Comparison of ENCODE assay signal across 22 cellular contexts in the genomic region with DNA sequence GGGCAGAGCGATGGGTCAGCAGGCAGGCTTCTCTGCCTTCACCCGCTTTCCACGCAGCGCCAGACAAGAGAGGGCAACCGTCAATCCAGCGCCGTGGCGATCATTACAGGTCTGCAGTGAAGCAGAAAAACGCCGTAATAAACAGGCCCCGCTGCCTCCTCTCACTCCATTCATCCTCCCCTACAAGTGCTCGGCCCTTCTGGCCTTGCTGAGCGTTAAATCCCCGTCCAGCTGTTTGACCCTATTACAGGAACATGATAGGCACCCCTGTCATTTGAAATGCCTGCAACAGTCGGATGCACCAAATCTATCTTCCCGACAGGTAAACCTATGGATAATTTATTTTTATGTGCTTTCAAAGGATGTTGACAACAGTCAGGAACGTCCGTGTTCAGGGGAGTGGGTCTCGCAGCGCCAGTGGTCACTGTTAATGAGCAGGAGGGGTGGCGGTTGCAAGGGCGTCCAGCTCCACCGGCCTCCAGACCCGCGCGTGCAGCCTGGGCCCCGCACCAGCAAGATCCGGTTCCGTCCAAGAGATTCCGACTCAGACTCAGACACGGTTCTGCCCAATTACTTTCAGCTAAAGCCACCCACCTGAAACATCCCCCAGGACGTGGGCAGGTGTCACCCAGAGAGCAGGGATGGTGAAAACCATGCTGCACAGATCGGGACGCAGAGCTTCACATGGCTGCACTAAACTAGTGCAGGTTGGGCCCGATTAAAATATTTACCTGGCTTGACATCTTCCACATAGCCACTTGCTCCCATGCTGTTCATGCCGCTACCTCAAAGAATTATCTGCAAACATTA.
"Had no signal": no experiment of that assay in that cellular context is flagged by ENCODE, and none has a peak within 500 bp of the region (broad histone marks: within the 10 kb centered on the region; RNA-seq: fewer than 3 reads in every experiment).

No MANE protein-coding gene starts in this region.

- H3K36me3 Mint-ChIP-seq: IgD-negative memory B cell had no signal

- H3K9me3 ChIP-seq: SK-N-SH had no signal

- H3K9ac ChIP-seq: KMS-11, SK-N-SH had no signal

- H3K4me3 ChIP-seq: K562 had no signal

- H3K4me2 ChIP-seq: KMS-11, SK-N-SH had no signal

- H3K27me3 Mint-ChIP-seq: IgD-negative memory B cell had no signal

- H3K4me1 Mint-ChIP-seq: IgD-negative memory B cell had no signal

- H3K27ac Mint-ChIP-seq: IgD-negative memory B cell had no signal

- DNase-seq: Kasumi-1, MM.1S, NCI-H1092 treated with DMSO at 0.1 percent for 48 hours, NCI-H1436, NCI-H187, NCI-H2029, NCI-H2081 treated with DMSO at 0.1 percent for 48 hours, NCI-H2171, NCI-H226, NCI-H446, NCI-H510A treated with DMSO at 0.1 percent for 48 hours, NCI-H69, NCI-H774, PC-3, SHP77, SK-N-SH had no signal

- H3K4me3 Mint-ChIP-seq: IgD-negative memory B cell had no signal

- ATAC-seq: HepG2, K562, Panc1, PC-3 had no signal

- H3K27ac ChIP-seq: KMS-11, RWPE1 had no signal
